10 cellular contexts compared by ENCODE assay signal in genomic region chr20:32737371-32738223, GRCh38. TPM values are rescaled to one million over a fixed set of nuclear protein-coding genes. Genes with fewer than 3 reads are reported as not detected.
DNase-seq lines count a peak whose midpoint lies in the region; ATAC-seq and TF ChIP-seq lines count a peak whose summit lies in the region.
"Had no signal": no experiment of that assay in that cellular context is flagged by ENCODE, and none has a peak within 500 bp of the region (broad histone marks: within the 10 kb centered on the region; RNA-seq: fewer than 3 reads in every experiment).

No MANE protein-coding gene starts in this region.

- TF ChIP-seq CTCF in CD8-positive, alpha-beta T cell (IDR thresholded peaks at IDR 0.05): no peak
- TF ChIP-seq CTCF in astrocyte of the spinal cord (IDR thresholded peaks at IDR 0.05; ENCODE audit: low read depth, low read length) (no peak), osteoblast (IDR thresholded peaks at IDR 0.05; ENCODE audit: extremely low read depth, low read depth, low read length) (no peak), colonic mucosa (IDR thresholded peaks at IDR 0.05) (no peak)

- peak; percentile 88 for ATAC-seq in CD8-positive, alpha-beta T cell
- ATAC-seq in T-cell (replicated peaks in 1 of 4): peak; percentile 78 to 91 (median 82)
- no peak for ATAC-seq in stimulated activated memory B cell treated with anti-CD40 and anti-IgM and Interleukin-4, amounts not matched to agents 10 μg/mL and 1 μg/mL and 100 μg/mL, for 72 hours
- ATAC-seq: left ventricle myocardium superior had no signal

- no peaks in the 10 kb centered on the region for H3K27me3 ChIP-seq in CD8-positive, alpha-beta T cell (ENCODE audit: insufficient read depth, low read length)
- H3K27me3 ChIP-seq in osteoblast (ENCODE audit: insufficient read depth, low read length) (no peaks in the 10 kb centered on the region), colonic mucosa (no peaks in the 10 kb centered on the region)

- no peak overlapping the region for H3K4me3 ChIP-seq in CD8-positive, alpha-beta T cell (ENCODE audit: low read depth, low read length)
- no peak overlapping the region for H3K4me3 ChIP-seq in astrocyte of the spinal cord (ENCODE audit: low read depth, low read length)
- no peak overlapping the region for H3K4me3 ChIP-seq in osteoblast (ENCODE audit: insufficient read depth, low read length)
- H3K4me3 ChIP-seq in colonic mucosa: no peak overlapping the region

- POLR2A ChIA-PET in CD8-positive, alpha-beta T cell (lab: Charles Lee): interaction anchor here (0.6 kb wide), 1 partner anchor 362 kb away, joined by 3 read pairs; no protein-coding TSS in a partner anchor
- POLR2A ChIA-PET in T-cell (lab: Charles Lee): interaction anchor here (0.5 to 0.7 kb wide), 8 partner anchors 26 to 943 kb away, joined by 3 to 8 read pairs (median 4); no protein-coding TSS in a partner anchor

- H3K9ac ChIP-seq in colonic mucosa (ENCODE audit: low read depth in 2 of 2, low read length in 2 of 2): no peak overlapping the region

- intact Hi-C loops in CD8-positive, alpha-beta T cell (cut with DNase I, micrococcal nuclease): no loop called here
- intact Hi-C loops in colonic mucosa (cut with DNase I): no loop called here

- H2AFZ ChIP-seq in osteoblast (ENCODE audit: low read length): peak overlapping the region; percentile 39

- in situ Hi-C loops in astrocyte of the spinal cord (cut with HindIII; ENCODE audit: low sequenced_read_pairs): no loop called here

- peaks cover 7% of the 10 kb centered on the region for H3K36me3 Mint-ChIP-seq in CD8-positive, alpha-beta T cell
- no peaks in the 10 kb centered on the region for H3K36me3 Mint-ChIP-seq in T-cell
- H3K36me3 Mint-ChIP-seq in stimulated activated memory B cell treated with anti-CD40 and anti-IgM and Interleukin-4, amounts not matched to agents 10 μg/mL and 1 μg/mL and 100 μg/mL, for 72 hours: peaks cover 6% of the 10 kb centered on the region

- H3K27me3 Mint-ChIP-seq in CD8-positive, alpha-beta T cell (ENCODE audit: low read depth): no peaks in the 10 kb centered on the region
- H3K27me3 Mint-ChIP-seq in T-cell: no peaks in the 10 kb centered on the region
- no peaks in the 10 kb centered on the region for H3K27me3 Mint-ChIP-seq in stimulated activated memory B cell treated with anti-CD40 and anti-IgM and Interleukin-4, amounts not matched to agents 10 μg/mL and 1 μg/mL and 100 μg/mL, for 72 hours

- peak overlapping the region; percentile 55 for H3K4me3 Mint-ChIP-seq in CD8-positive, alpha-beta T cell
- peak overlapping the region; percentile 24 to 49 (median 39) for H3K4me3 Mint-ChIP-seq in T-cell
- H3K4me3 Mint-ChIP-seq in stimulated activated memory B cell treated with anti-CD40 and anti-IgM and Interleukin-4, amounts not matched to agents 10 μg/mL and 1 μg/mL and 100 μg/mL, for 72 hours: no peak overlapping the region

- no peaks in the 10 kb centered on the region for H4K20me1 ChIP-seq in osteoblast (ENCODE audit: insufficient read depth, low read length)

- H3K4me1 ChIP-seq in CD8-positive, alpha-beta T cell (ENCODE audit: insufficient read depth, low read length): peaks cover 39% of the 10 kb centered on the region
- H3K4me1 ChIP-seq in osteoblast (ENCODE audit: insufficient read depth, low read length) (peaks cover 13% of the 10 kb centered on the region), colonic mucosa (no peaks in the 10 kb centered on the region)

- H3K9me3 ChIP-seq in CD8-positive, alpha-beta T cell (ENCODE audit: low read length): no peaks in the 10 kb centered on the region
- H3K9me3 ChIP-seq in osteoblast (ENCODE audit: low read depth, low read length) (no peaks in the 10 kb centered on the region), colonic mucosa (no peaks in the 10 kb centered on the region)

- peaks cover 52% of the 10 kb centered on the region for H3K79me2 ChIP-seq in osteoblast (ENCODE audit: insufficient read depth, low read length)

- H3K36me3 ChIP-seq in CD8-positive, alpha-beta T cell (ENCODE audit: insufficient read depth, low read length): no peaks in the 10 kb centered on the region
- H3K36me3 ChIP-seq in osteoblast (ENCODE audit: insufficient read depth, low read length): no peaks in the 10 kb centered on the region
- H3K36me3 ChIP-seq in colonic mucosa: no peaks in the 10 kb centered on the region

- H3K9me3 Mint-ChIP-seq in CD8-positive, alpha-beta T cell: no peaks in the 10 kb centered on the region
- H3K9me3 Mint-ChIP-seq in T-cell: no peaks in the 10 kb centered on the region
- no peaks in the 10 kb centered on the region for H3K9me3 Mint-ChIP-seq in stimulated activated memory B cell treated with anti-CD40 and anti-IgM and Interleukin-4, amounts not matched to agents 10 μg/mL and 1 μg/mL and 100 μg/mL, for 72 hours

- peak overlapping the region; percentile 32 for H3K27ac ChIP-seq in CD8-positive, alpha-beta T cell (ENCODE audit: low read depth, low read length)
- H3K27ac ChIP-seq in osteoblast (ENCODE audit: low read depth, low read length) (peak overlapping the region; percentile 56), colonic mucosa (no peak overlapping the region)

- peak overlapping the region; percentile 93 for H3K27ac Mint-ChIP-seq in CD8-positive, alpha-beta T cell
- H3K27ac Mint-ChIP-seq in T-cell: peak overlapping the region; percentile 89 to 91
- H3K27ac Mint-ChIP-seq in stimulated activated memory B cell treated with anti-CD40 and anti-IgM and Interleukin-4, amounts not matched to agents 10 μg/mL and 1 μg/mL and 100 μg/mL, for 72 hours: no peak overlapping the region

- CTCF ChIA-PET in CD8-positive, alpha-beta T cell (lab: Charles Lee): interaction anchor here (0.7 to 8.0 kb wide), 3 partner anchors 25 to 40 kb away, joined by 3 to 52 read pairs (median 14); partner anchors contain the start of gene DNMT3B
- CTCF ChIA-PET in T-cell (lab: Charles Lee): interaction anchor here (0.6 to 1.2 kb wide), 10 partner anchors 19 to 920 kb away, joined by 3 to 5 read pairs (median 4); no protein-coding TSS in a partner anchor

- DNase-seq in CD8-positive, alpha-beta T cell: peak in 4 of 7 experiments; percentile 20 to 53 (median 42)
- DNase-seq in T-cell: peak in 19 of 34 experiments; percentile 2 to 43 (median 28)
- DNase-seq in astrocyte of the spinal cord (ENCODE audit: low read depth, low spot score): peak; percentile 91
- DNase-seq in osteoblast (ENCODE audit: insufficient read length, low spot score, missing footprints): peak; percentile 81
- no peak for DNase-seq in NCI-H2171 (lab: John Stamatoyannopoulos, UW)
- no peak for DNase-seq in iPS-NIHi7 (ENCODE audit: extremely low spot score)
- no peak for DNase-seq in colonic mucosa
- DNase-seq: left ventricle myocardium superior, NCI-H2107 had no signal

- peak overlapping the region; percentile 50 for H3K4me2 ChIP-seq in osteoblast (ENCODE audit: insufficient read depth, low read length)

- H3K4me1 Mint-ChIP-seq in CD8-positive, alpha-beta T cell (ENCODE audit: low read depth): peaks cover 51% of the 10 kb centered on the region
- H3K4me1 Mint-ChIP-seq in T-cell: peaks cover 52 to 57% (median 54%) of the 10 kb centered on the region in 3 donors
- H3K4me1 Mint-ChIP-seq in stimulated activated memory B cell treated with anti-CD40 and anti-IgM and Interleukin-4, amounts not matched to agents 10 μg/mL and 1 μg/mL and 100 μg/mL, for 72 hours: peaks cover 12% of the 10 kb centered on the region

RNA-seq across cellular contexts. Expression of gene COMMD7, which starts 5.7 kb away (rescaled TPM):
- total RNA-seq in CD8-positive, alpha-beta T cell: 10 to 100 TPM; 25.5 to 26.7 TPM
- total RNA-seq in T-cell (10 to 100 TPM; 35.5 to 48.1 (median 37.4) TPM), osteoblast (61.2 and 69.2 TPM in 2 replicates), colonic mucosa (10 to 100 TPM; 28.9 to 43.8 TPM)

RNA-seq across cellular contexts. Expression of gene DNMT3B, which starts 24.6 kb away (rescaled TPM):
- total RNA-seq in CD8-positive, alpha-beta T cell: under 1 TPM; 0.30 to 0.36 TPM
- total RNA-seq in T-cell (1 to 10 TPM in 2 of 5 donors, under 1 TPM in 3; 0.56 to 1.7 (median 0.95) TPM), osteoblast (2.4 and 2.5 TPM in 2 replicates), colonic mucosa (1 to 10 TPM in 1 of 2 donors, under 1 TPM in 1; 0.80 to 3.3 TPM)

Comparison
In these comparisons a context has a peak if more than half of its experiments do, and no peak if none do; other contexts are left out.
1. DNase-seq: peak in CD8-positive, alpha-beta T cell (4 of 7), T-cell (19 of 34), astrocyte of the spinal cord (single experiment) and osteoblast (single experiment); none in NCI-H2171 (single experiment), iPS-NIHi7 (single experiment) and colonic mucosa (single experiment).